Comparison of ENCODE assay signal across 8 cellular contexts in the genomic region with DNA sequence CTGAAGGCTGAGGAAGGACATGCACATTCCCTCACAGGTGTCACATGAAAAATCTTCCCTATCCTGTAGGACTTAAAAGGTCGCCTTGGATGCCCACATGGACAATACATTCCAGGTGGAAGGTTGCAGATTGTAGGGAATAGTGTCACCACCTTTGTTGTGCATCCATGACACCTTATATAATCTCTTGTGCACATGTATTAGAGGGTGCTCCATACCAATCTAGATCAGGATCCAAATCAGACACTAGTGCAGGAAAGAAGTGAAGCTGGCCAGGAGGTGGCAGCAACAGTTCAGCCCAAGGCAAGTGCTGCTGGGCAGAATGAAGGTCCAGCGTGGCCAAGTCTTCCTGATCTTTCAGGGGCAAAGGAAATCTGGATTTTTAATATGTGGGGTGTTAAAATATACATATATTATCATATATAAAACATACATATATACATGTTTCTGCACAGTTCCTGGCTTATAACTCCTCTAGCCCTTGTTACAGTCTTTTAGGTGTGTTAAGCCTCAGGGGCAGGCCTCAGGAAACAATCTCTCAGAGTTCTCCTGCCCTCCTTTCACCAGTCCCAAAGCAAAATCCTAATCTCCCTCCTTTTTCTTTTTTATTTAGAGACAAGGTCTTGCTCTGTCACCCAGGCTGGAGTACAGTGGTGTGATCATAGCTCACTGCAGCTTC. TPM values are rescaled to one million over a fixed set of nuclear protein-coding genes. Genes with fewer than 3 reads are reported as not detected.
DNase-seq lines count a peak whose midpoint lies in the region; ATAC-seq, FAIRE-seq and TF ChIP-seq lines count a peak whose summit lies in the region.

No MANE protein-coding gene starts in this region.

- H3K27ac Mint-ChIP-seq in T-helper 17 cell (peak overlapping the region; percentile 43), MCF 10A (ENCODE audit: low read depth, unreplicated experiment) (no peak overlapping the region)

- ATAC-seq in T-helper 17 cell (no peak), GM21528 (IDR thresholded peaks at IDR 0.05; ENCODE audit: low FRiP score, unreplicated experiment) (no peak)

- POLR2A ChIA-PET in MCF 10A (lab: Yijun Ruan, JAX) = interaction anchor here (1.0 to 3.7 kb wide), 8 partner anchors 17 to 327 kb away, joined by 3 to 29 read pairs (median 5); partner anchors contain the start of genes CLK1, NDUFB3, NIF3L1 and PPIL3

- H3K36me3 Mint-ChIP-seq in T-helper 17 cell (ENCODE audit: low read depth) (no peaks in the 10 kb centered on the region), MCF 10A (ENCODE audit: insufficient read depth, unreplicated experiment) (peaks cover 82% of the 10 kb centered on the region)

- H3K9me3 Mint-ChIP-seq in MCF 10A (ENCODE audit: unreplicated experiment) = no peaks in the 10 kb centered on the region

- peaks cover 2% of the 10 kb centered on the region for H3K4me1 Mint-ChIP-seq in T-helper 17 cell
- H3K4me1 Mint-ChIP-seq in MCF 10A (ENCODE audit: insufficient read depth, unreplicated experiment) = no peaks in the 10 kb centered on the region

- BruUV-seq in MCF 10A (replicated peaks; lab: Mats Ljungman, UMichigan) = no TSS peak

- TF ChIP-seq CTCF in MCF 10A (IDR thresholded peaks at IDR 0.05; ENCODE audit: unreplicated experiment) = peak; percentile 72

- H3K27me3 Mint-ChIP-seq in T-helper 17 cell (no peaks in the 10 kb centered on the region), MCF 10A (ENCODE audit: insufficient read depth, unreplicated experiment) (no peaks in the 10 kb centered on the region)

- H3K4me3 Mint-ChIP-seq in T-helper 17 cell (no peak overlapping the region), MCF 10A (ENCODE audit: unreplicated experiment) (no peak overlapping the region)

- peak; percentile 74 for FAIRE-seq in GM18507 (lab: Jason Lieb, UNC)

- intact Hi-C loops in MCF 10A (cut with micrococcal nuclease) = loop anchor here (1.0 kb wide), 3 partner anchors 164 to 272 kb away; no protein-coding TSS in a partner anchor

- CTCF ChIA-PET in MCF 10A (lab: Yijun Ruan, JAX) = interaction anchor here (0.6 to 5.7 kb wide), 39 partner anchors 8 to 718 kb away, joined by 3 to 94 read pairs (median 4); partner anchors contain the start of genes NDUFB3, NIF3L1 and ORC2

- DNase-seq in AG20443 (ENCODE audit: low spot score) = peak; percentile 82
- DNase-seq in GM18507 (ENCODE audit: extremely low spot score, insufficient read length, low read depth) = no peak
- peak; percentile 74 for DNase-seq in NAMALWA (ENCODE audit: low spot score)
- DNase-seq in T-helper 17 cell = peak in 1 of 3 donors; percentile 15
- DNase-seq in MCF 10A (ENCODE audit: unreplicated experiment) = peak; percentile 69
- peak; percentile 79 for DNase-seq in iris pigment epithelial cell (ENCODE audit: low read depth)
- peak; percentile 17 to 48 (median 34) for DNase-seq in stimulated activated CD4-positive, alpha-beta T cell treated with anti-CD3 and anti-CD28 coated beads, Interleukin-12 subunit alpha, Interleukin-12 subunit beta, amount 100 ng/mL, for 48 hours (ENCODE audit: low read depth in 2 of 3, low spot score in 1 of 3)

- no peaks in the 10 kb centered on the region for H3K9me3 ChIP-seq in T-helper 17 cell (ENCODE audit: control insufficient read depth, low read length, poor library complexity, severe bottlenecking)

RNA-seq across cellular contexts. Expression of gene NIF3L1, which starts 16.6 kb away (rescaled TPM):
- total RNA-seq in T-helper 17 cell = 10 to 100 TPM in 1 of 2 donors, 1 to 10 TPM in 1; 6.9 to 10.6 TPM
- 19.3 and 26.1 TPM in 2 replicates for total RNA-seq in MCF 10A (2022)

RNA-seq across cellular contexts. Expression of gene PPIL3, which starts 16.9 kb away (rescaled TPM):
- total RNA-seq in T-helper 17 cell (10 to 100 TPM; 22.1 to 25.7 TPM), MCF 10A (2022) (33.9 and 35.4 TPM in 2 replicates)

RNA-seq across cellular contexts. Expression of gene CLK1, which starts 41.3 kb away (rescaled TPM):
- total RNA-seq in T-helper 17 cell (1,000 to 10,000 TPM in 1 of 2 donors, 100 to 1,000 TPM in 1; 907 to 1,052 TPM), MCF 10A (2022) (102 and 118 TPM in 2 replicates)

RNA-seq across cellular contexts. Expression of gene ORC2, which starts 57.7 kb away (rescaled TPM):
- total RNA-seq in T-helper 17 cell (10 to 100 TPM; 28.7 to 29.8 TPM), MCF 10A (2022) (51.5 and 54.4 TPM in 2 replicates)
